In genomic region chr1:27086628-27087027, GRCh38 we compare ENCODE assay signal across 1 cellular context.
A peak's percentile ranks its signal among the peaks of the same experiment; 100 is the strongest.
TF ChIP-seq lines count a peak whose summit lies in the region.

No MANE protein-coding gene starts in this region.

TF ChIP-seq in K562, 482 proteins besides CTCF, POLR2A, EP300 and RAD21 (continued from another document):
- TF ChIP-seq BCLAF1 (IDR thresholded peaks at IDR 0.05; ENCODE audit: borderline replicate concordance in 1 of 2, control insufficient read depth in 1 of 2, low read depth in 2 of 2, low read length in 1 of 2), result no peak
- peak; percentile 33; the same call in 1 of the 2 replicates for TF ChIP-seq NKRF (IDR thresholded peaks at IDR 0.05; ENCODE audit: borderline replicate concordance)
- TF ChIP-seq ARHGAP35 (IDR thresholded peaks at IDR 0.05; ENCODE audit: partially characterized antibody), result peak; percentile 31
- TF ChIP-seq ZNF644 (tag; IDR thresholded peaks at IDR 0.05; ENCODE audit: low read depth), result no peak
- peak; percentile 30 for TF ChIP-seq ASH1L (IDR thresholded peaks at IDR 0.05; ENCODE audit: borderline replicate concordance, low read depth, partially characterized antibody)
- TF ChIP-seq PHF20 (IDR thresholded peaks at IDR 0.05; ENCODE audit: partially characterized antibody), result peak; percentile 77
- TF ChIP-seq MLLT1 (IDR thresholded peaks at IDR 0.05), result peak; percentile 38 to 65; a peak in 1 of 4 replicates
- TF ChIP-seq STAG1 (CRISPR knock-in tag; IDR thresholded peaks at IDR 0.05; ENCODE audit: borderline replicate concordance), result 0 out of 2 replicates have a peak, but pooled peaks have one; percentile 5
- TF ChIP-seq TSC22D4 (tag; IDR thresholded peaks at IDR 0.05), result 0 out of 2 replicates have a peak, but pooled peaks have one; percentile 15
- TF ChIP-seq ID3 (CRISPR knock-in tag; IDR thresholded peaks at IDR 0.05), result no peak
- TF ChIP-seq ID3 (tag; IDR thresholded peaks at IDR 0.05), result no peak
- TF ChIP-seq ZBTB26 (CRISPR knock-in tag; IDR thresholded peaks at IDR 0.05), result peak; percentile 85
- no peak for TF ChIP-seq ZNF143 (CRISPR knock-in tag; IDR thresholded peaks at IDR 0.05)
- TF ChIP-seq POU5F1 (IDR thresholded peaks at IDR 0.05; ENCODE audit: borderline replicate concordance, low read depth, low read length, partially characterized antibody), result no peak
- TF ChIP-seq KDM4B (IDR thresholded peaks at IDR 0.05; ENCODE audit: borderline replicate concordance in 2 of 2, low read depth in 1 of 2), result no peak
- 0 out of 2 replicates have a peak, but pooled peaks have one; percentile 54 for TF ChIP-seq LARP7 (IDR thresholded peaks at IDR 0.05)
